In genomic region chr2:101734511-101735165, GRCh38 we compare ENCODE assay signal across 12 cellular contexts. TPM values are rescaled to one million over a fixed set of nuclear protein-coding genes. Genes with fewer than 3 reads are reported as not detected.
DNase-seq lines count a peak whose midpoint lies in the region; ATAC-seq, FAIRE-seq and TF ChIP-seq lines count a peak whose summit lies in the region.
"Had no signal": no experiment of that assay in that cellular context is flagged by ENCODE, and none has a peak within 500 bp of the region (broad histone marks: within the 10 kb centered on the region; RNA-seq: fewer than 3 reads in every experiment).

No MANE protein-coding gene starts in this region.

- H3K4me2 ChIP-seq in GM12878 (ENCODE audit: control insufficient read depth, insufficient read depth) (no peak overlapping the region), smooth muscle cell (no peak overlapping the region)

- TF ChIP-seq CTCF in GM12878 (IDR thresholded peaks at IDR 0.05 in 2 of 3, conservative IDR thresholded peaks at IDR 0.05 in 1 of 3; ENCODE audit: control insufficient read depth in 2 of 3, extremely low read depth in 1 of 3, insufficient read depth in 1 of 3, low read depth in 3 of 3, low read length in 3 of 3) (no peak), smooth muscle cell (IDR thresholded peaks at IDR 0.05; ENCODE audit: borderline replicate concordance, insufficient read depth, poor library complexity, severe bottlenecking) (no peak)

- no peaks in the 10 kb centered on the region for H4K20me1 ChIP-seq in GM12878 (ENCODE audit: control insufficient read depth, insufficient read depth)
- H4K20me1 ChIP-seq in smooth muscle cell (ENCODE audit: low read depth), result peaks cover 100% of the 10 kb centered on the region

- SMC1A ChIA-PET in GM12878 (lab: Charles Lee; ENCODE audit: uncharacterized antibody, unreplicated experiment), result interaction anchor here (1.0 to 1.6 kb wide), 2 partner anchors 20 to 21 kb away, joined by 3 to 4 read pairs; no protein-coding TSS in a partner anchor

- DNase-seq in NCI-H82 (lab: John Stamatoyannopoulos, UW) (peak; percentile 26), NCI-H82 treated with DMSO at 0.1 percent for 48 hours (lab: John Stamatoyannopoulos, UW; ENCODE audit: unreplicated experiment) (no peak), GM12878 (ENCODE audit: low read depth, low spot score) (no peak), hippocampal formation (lab: John Stamatoyannopoulos, UW) (peak; percentile 34 to 39), smooth muscle cell (lab: John Stamatoyannopoulos, UW; ENCODE audit: unreplicated experiment) (no peak), retina (no peak)
- DNase-seq: NCI-H1417 treated with DMSO at 0.1 percent for 48 hours, thyroid gland had no signal

- CTCF ChIA-PET in GM12878 (lab: Yijun Ruan, JAX), result interaction anchor here (0.9 to 1.0 kb wide), 2 partner anchors 9 to 271 kb away, joined by 3 read pairs; no protein-coding TSS in a partner anchor

- H3K36me3 ChIP-seq in GM12878 (ENCODE audit: control insufficient read depth in 2 of 2, insufficient read depth in 2 of 2, low read length in 1 of 2), result no peaks in the 10 kb centered on the region; a peak in 1 of 4 replicates
- H3K36me3 ChIP-seq in smooth muscle cell (ENCODE audit: low read depth), result no peaks in the 10 kb centered on the region
- H3K36me3 ChIP-seq: thyroid gland had no signal

- intact Hi-C loops in GM12878 (cut with micrococcal nuclease; ENCODE audit: unreplicated experiment), result no loop called here

- H3K9ac ChIP-seq in GM12878 (ENCODE audit: control insufficient read depth, insufficient read depth, low read length) (no peak overlapping the region), smooth muscle cell (ENCODE audit: low read depth) (no peak overlapping the region)

- in situ Hi-C loops in GM12878 (cut with MboI), result no loop called here

- RAD21 ChIA-PET in GM12878 (lab: Charles Lee; ENCODE audit: unreplicated experiment), result interaction anchor here (2.0 kb wide), 1 partner anchor 11 kb away, joined by 4 read pairs; no protein-coding TSS in a partner anchor

- WGBS in GM12878 (ENCODE audit: insufficient coverage, insufficient replicate concordance, low lambda C conversion rate, missing lambda C conversion rate), result 53% methylated on average over 8 of the region's 8 CpGs
- WGBS in smooth muscle cell (ENCODE audit: low lambda C conversion rate), result 86% methylated on average over 8 of the region's 8 CpGs

- H3K27ac ChIP-seq in GM12878 (ENCODE audit: control insufficient read depth, insufficient read depth) (no peak overlapping the region), smooth muscle cell (ENCODE audit: low read depth) (peak overlapping the region; percentile 19)
- H3K27ac ChIP-seq: 22Rv1, thyroid gland had no signal

- H3K9me3 ChIP-seq in GM12878 (replicated peaks; ENCODE audit: control insufficient read depth, insufficient read depth, low read length) (no peaks in the 10 kb centered on the region), smooth muscle cell (replicated peaks; ENCODE audit: low read depth) (no peaks in the 10 kb centered on the region)
- H3K9me3 ChIP-seq: thyroid gland had no signal

- H3K79me2 ChIP-seq in GM12878 (ENCODE audit: control insufficient read depth, insufficient read depth, low read length), result no peaks in the 10 kb centered on the region
- H3K79me2 ChIP-seq in smooth muscle cell (ENCODE audit: low read depth), result peaks cover 98% of the 10 kb centered on the region

- TF ChIP-seq EP300 in GM12878 (IDR thresholded peaks at IDR 0.05; ENCODE audit: borderline replicate concordance in 1 of 2, control insufficient read depth in 1 of 2, low read depth in 2 of 2, low read length in 2 of 2), result no peak

- H3K4me3 ChIP-seq in GM12878 (no peak overlapping the region), smooth muscle cell (no peak overlapping the region)
- H3K4me3 ChIP-seq: skin epidermis, thyroid gland had no signal

- no peak for FAIRE-seq in GM12878 (lab: Jason Lieb, UNC)

- H3K4me1 ChIP-seq in GM12878 (ENCODE audit: control insufficient read depth, insufficient read depth, low read length) (no peaks in the 10 kb centered on the region), smooth muscle cell (ENCODE audit: low read depth) (peaks cover 9% of the 10 kb centered on the region)

- H3K27me3 ChIP-seq in GM12878 (replicated peaks in 1 of 2; ENCODE audit: control insufficient read depth in 2 of 2, insufficient read depth in 2 of 2, low read length in 1 of 2) (no peaks in the 10 kb centered on the region), smooth muscle cell (ENCODE audit: low read depth) (no peaks in the 10 kb centered on the region)
- H3K27me3 ChIP-seq: thyroid gland had no signal

- H2AFZ ChIP-seq in GM12878 (ENCODE audit: control insufficient read depth, low read depth, low read length) (no peak overlapping the region), smooth muscle cell (ENCODE audit: low read depth) (no peak overlapping the region)

- no TSS peak for BruUV-seq in GM12878 (replicated peaks; lab: Mats Ljungman, UMichigan)

- TF ChIP-seq RAD21 in GM12878 (IDR thresholded peaks at IDR 0.05; ENCODE audit: insufficient read depth, low read depth, low read length), result no peak

- peaks cover 4% of the 10 kb centered on the region for H3F3A ChIP-seq in smooth muscle cell (ENCODE audit: low read depth)

- ATAC-seq in GM12878 (peak; percentile 35), HG02798 (IDR thresholded peaks at IDR 0.05; ENCODE audit: poor library complexity, unreplicated experiment) (no peak), GM18511 (IDR thresholded peaks at IDR 0.05; ENCODE audit: unreplicated experiment) (no peak)

- no peak for TF ChIP-seq POLR2A in GM12878 (IDR thresholded peaks at IDR 0.05; ENCODE audit: low read depth, low read length)

- POLR2A ChIA-PET in GM12878 (lab: Charles Lee), result no interaction called here

TF ChIP-seq in GM12878, 131 proteins besides CTCF, POLR2A, EP300 and RAD21:
- no peak for TF ChIP-seq MYB (IDR thresholded peaks at IDR 0.05; ENCODE audit: borderline replicate concordance, low read depth, low read length)
- TF ChIP-seq ZNF274 (IDR thresholded peaks at IDR 0.05; ENCODE audit: insufficient read depth, insufficient read length), result no peak
- TF ChIP-seq NFYA (IDR thresholded peaks at IDR 0.05; ENCODE audit: borderline replicate concordance, low read depth, low read length), result no peak
- TF ChIP-seq, protein P1, sequence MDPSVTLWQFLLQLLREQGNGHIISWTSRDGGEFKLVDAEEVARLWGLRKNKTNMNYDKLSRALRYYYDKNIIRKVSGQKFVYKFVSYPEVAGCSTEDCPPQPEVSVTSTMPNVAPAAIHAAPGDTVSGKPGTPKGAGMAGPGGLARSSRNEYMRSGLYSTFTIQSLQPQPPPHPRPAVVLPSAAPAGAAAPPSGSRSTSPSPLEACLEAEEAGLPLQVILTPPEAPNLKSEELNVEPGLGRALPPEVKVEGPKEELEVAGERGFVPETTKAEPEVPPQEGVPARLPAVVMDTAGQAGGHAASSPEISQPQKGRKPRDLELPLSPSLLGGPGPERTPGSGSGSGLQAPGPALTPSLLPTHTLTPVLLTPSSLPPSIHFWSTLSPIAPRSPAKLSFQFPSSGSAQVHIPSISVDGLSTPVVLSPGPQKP (IDR thresholded peaks at IDR 0.05; ENCODE audit: low read depth, low read length), result no peak
- peak; percentile 15; the same call in 1 of the 3 replicates for TF ChIP-seq POU2F2 (IDR thresholded peaks at IDR 0.05; ENCODE audit: borderline replicate concordance, low read depth, low read length)

RNA-seq across cellular contexts. Expression of gene MAP4K4, which starts 37.1 kb away (rescaled TPM):
- total RNA-seq in GM12878 (2013; cell fraction: nucleolus; rRNA removed), result 37.7 and 39.0 TPM in 2 replicates
- total RNA-seq in GM12878 (2014; rRNA removed), result 9.0 and 9.2 TPM in 2 replicates
- total RNA-seq in GM12878 (2014; rRNA removed; fragmentation: Illumina TruSeq; extraction: Trizol), result 10.4 and 12.1 TPM in 2 replicates
- 17.2 and 19.8 TPM in 2 replicates for total RNA-seq in GM12878 (2021)
- 1.1 TPM for polyA plus RNA-seq in GM12878 (2011; ENCODE audit: low read depth)
- polyA plus RNA-seq in GM12878 (2011; rRNA removed), result 45.7 and 50.4 TPM in 2 replicates
- 38.5 and 40.0 TPM in 2 replicates for polyA plus RNA-seq in GM12878 (2011; cell fraction: cytosol; rRNA removed)
- polyA plus RNA-seq in GM12878 (2011; cell fraction: nucleus; rRNA removed), result 113 and 120 TPM in 2 replicates
- 1.4 and 1.6 TPM in 2 replicates for polyA plus RNA-seq in GM12878 (2012)
- 17.9 and 18.9 TPM in 2 replicates for polyA plus RNA-seq in GM12878 (2014; fragmentation: Illumina TruSeq; extraction: Trizol)
- 1 to 10 TPM; 1.9 to 2.5 TPM for polyA plus RNA-seq in GM12878 (2014; fragmentation: Nextera tagmentation; extraction: Ambion mirVana)
- polyA plus RNA-seq in GM12878 (2014; rRNA removed), result 12.4 and 13.1 TPM in 2 replicates
- polyA plus RNA-seq in GM12878 (2016; fragmentation: Nextera tagmentation; extraction: Ambion mirVana), result 1 to 10 TPM; 2.6 to 2.9 TPM
- polyA minus RNA-seq in GM12878 (2011; rRNA and poly(A)+ RNA removed), result 94.8 and 109 TPM in 2 replicates
- 26.1 and 26.6 TPM in 2 replicates for polyA minus RNA-seq in GM12878 (2011; cell fraction: cytosol; rRNA and poly(A)+ RNA removed)
- 133 and 207 TPM in 2 replicates for polyA minus RNA-seq in GM12878 (2011; cell fraction: nucleus; rRNA and poly(A)+ RNA removed)
- total RNA-seq in smooth muscle cell, result 90.9 and 107 TPM in 2 replicates
- 68.9 and 76.9 TPM in 2 replicates for polyA plus RNA-seq in smooth muscle cell

Comparison
In these comparisons a context has a peak if more than half of its experiments do, and no peak if none do; other contexts are left out.
1. DNase-seq: peak in NCI-H82 (single experiment) and hippocampal formation (2 of 2); none in NCI-H82 treated with DMSO at 0.1 percent for 48 hours (single experiment), GM12878 (single experiment), smooth muscle cell (single experiment) and retina (single experiment).